ENCODE assay signal across 12 cellular contexts in genomic region chr14:87952307-87953094, GRCh38. TPM values are rescaled to one million over a fixed set of nuclear protein-coding genes. Genes with fewer than 3 reads are reported as not detected.
DNase-seq lines count a peak whose midpoint lies in the region; ATAC-seq and TF ChIP-seq lines count a peak whose summit lies in the region.
"Had no signal": no experiment of that assay in that cellular context is flagged by ENCODE, and none has a peak within 500 bp of the region (broad histone marks: within the 10 kb centered on the region; RNA-seq: fewer than 3 reads in every experiment).

No MANE protein-coding gene starts in this region.

- H3K4me2 ChIP-seq in GM23248 (ENCODE audit: unreplicated experiment): no peak overlapping the region

- H3K27me3 ChIP-seq in esophagus muscularis mucosa (no peaks in the 10 kb centered on the region), left ventricle myocardium inferior (ENCODE audit: low read depth) (no peaks in the 10 kb centered on the region), GM23248 (replicated peaks; ENCODE audit: insufficient read depth) (no peaks in the 10 kb centered on the region)

- WGBS in esophagus muscularis mucosa: 73% methylated on average over 3 of the region's 3 CpGs
- 86 to 92% methylated on average over 3 of the region's 3 CpGs for WGBS in GM23248 (ENCODE audit: low coverage in 1 of 2, low lambda C conversion rate in 2 of 2, missing lambda C conversion rate in 2 of 2), 2 experiments

- no peaks in the 10 kb centered on the region for H4K20me1 ChIP-seq in GM23248 (ENCODE audit: insufficient read depth)

- in situ Hi-C loops in GM23248 (cut with MboI): no loop called here

- H3K36me3 ChIP-seq in esophagus muscularis mucosa: peaks cover 2 to 44% (median 17%) of the 10 kb centered on the region in 4 donors
- peaks cover 22% of the 10 kb centered on the region for H3K36me3 ChIP-seq in left ventricle myocardium inferior
- H3K36me3 ChIP-seq in GM23248 (ENCODE audit: low read depth): no peaks in the 10 kb centered on the region

- no peaks in the 10 kb centered on the region for H3F3A ChIP-seq in GM23248 (ENCODE audit: insufficient read depth)

- no peak overlapping the region for H3K27ac ChIP-seq in esophagus muscularis mucosa (replicated peaks in 1 of 4)
- no peak overlapping the region for H3K27ac ChIP-seq in left ventricle myocardium inferior (replicated peaks)
- H3K27ac ChIP-seq in GM23248: no peak overlapping the region
- H3K27ac ChIP-seq: VCaP had no signal

- TF ChIP-seq CTCF in esophagus muscularis mucosa (IDR thresholded peaks at IDR 0.05) (no peak), left ventricle myocardium inferior (IDR thresholded peaks at IDR 0.05; ENCODE audit: borderline replicate concordance) (no peak)

- H3K4me1 ChIP-seq in esophagus muscularis mucosa: no peaks in the 10 kb centered on the region
- no peaks in the 10 kb centered on the region for H3K4me1 ChIP-seq in left ventricle myocardium inferior
- no peaks in the 10 kb centered on the region for H3K4me1 ChIP-seq in GM23248 (ENCODE audit: insufficient read depth)

- no peak overlapping the region for H2AFZ ChIP-seq in GM23248

- intact Hi-C loops in esophagus muscularis mucosa (cut with DNase I) (no loop called here), left ventricle myocardium inferior (cut with micrococcal nuclease) (no loop called here)

- ATAC-seq in GM18861 (IDR thresholded peaks at IDR 0.05; ENCODE audit: unreplicated experiment): peak; percentile 69
- peak; percentile 84 for ATAC-seq in GM21528 (IDR thresholded peaks at IDR 0.05; ENCODE audit: low FRiP score, unreplicated experiment)
- peak; percentile 64 for ATAC-seq in HG03439 (IDR thresholded peaks at IDR 0.05; ENCODE audit: unreplicated experiment)

- H3K79me2 ChIP-seq in GM23248 (ENCODE audit: insufficient read depth): no peaks in the 10 kb centered on the region

- no peak for TF ChIP-seq EP300 in esophagus muscularis mucosa (IDR thresholded peaks at IDR 0.05)

- no peaks in the 10 kb centered on the region for H3K9me3 ChIP-seq in esophagus muscularis mucosa
- H3K9me3 ChIP-seq in left ventricle myocardium inferior (replicated peaks): no peaks in the 10 kb centered on the region
- H3K9me3 ChIP-seq in GM23248 (ENCODE audit: low read depth): no peaks in the 10 kb centered on the region

- DNase-seq in foreskin melanocyte: peak; percentile 15
- no peak for DNase-seq in esophagus muscularis mucosa (ENCODE audit: extremely low spot score)
- no peak for DNase-seq in left ventricle myocardium inferior
- DNase-seq in GM23248: no peak
- DNase-seq in DMS 273 (lab: John Stamatoyannopoulos, UW; ENCODE audit: unreplicated experiment): no peak
- DNase-seq: kidney glomerular epithelial cell; NCI-H1417 treated with DMSO at 0.1 percent for 48 hours; stimulated activated CD4-positive, alpha-beta T cell treated with anti-CD3 and anti-CD28 coated beads, Interleukin-15, amount 100 ng/mL, for 24 hours had no signal

- no peak overlapping the region for H3K9ac ChIP-seq in GM23248

- no peak for TF ChIP-seq POLR2A in esophagus muscularis mucosa (IDR thresholded peaks at IDR 0.05; ENCODE audit: low read depth)

- H3K4me3 ChIP-seq in esophagus muscularis mucosa (no peak overlapping the region), left ventricle myocardium inferior (no peak overlapping the region), GM23248 (no peak overlapping the region)

- no peaks in the 10 kb centered on the region for H3K9me2 ChIP-seq in GM23248 (ENCODE audit: insufficient read depth)

RNA-seq across cellular contexts. Expression of gene GALC, which starts 40.5 kb away (rescaled TPM):
- total RNA-seq in esophagus muscularis mucosa (10 to 100 TPM; 14.5 to 17.0 (median 16.0) TPM), left ventricle myocardium inferior (14.5 TPM)
- 20.9 and 24.0 TPM in 2 replicates for total RNA-seq in GM23248 (2014; rRNA removed; shearing (Covaris generic))
- polyA plus RNA-seq in GM23248 (2016; fragmentation: Nextera tagmentation; extraction: Ambion mirVana): 13.1 TPM in 2 replicates

RNA-seq across cellular contexts. Expression of gene GPR65, which starts 52.4 kb away (rescaled TPM):
- total RNA-seq in esophagus muscularis mucosa: 1 to 10 TPM in 1 of 4 donors, under 1 TPM in 3; 0.32 to 2.5 (median 0.49) TPM
- total RNA-seq in left ventricle myocardium inferior: 0.25 TPM
- total RNA-seq in GM23248 (2014; rRNA removed; shearing (Covaris generic)): 0.13 and 0.22 TPM in 2 replicates
- polyA plus RNA-seq in GM23248 (2016; fragmentation: Nextera tagmentation; extraction: Ambion mirVana): 0.06 and 0.10 TPM in 2 replicates
